ENCODE assay signal across 8 cellular contexts in genomic region chr4:52329894-52330293, GRCh38.
"Had no signal": no experiment of that assay in that cellular context is flagged by ENCODE, and none has a peak within 500 bp of the region (broad histone marks: within the 10 kb centered on the region; RNA-seq: fewer than 3 reads in every experiment).

No MANE protein-coding gene starts in this region.

- ATAC-seq: GM12878 had no signal

- DNase-seq: GDM1, GF-D8 had no signal

- FAIRE-seq: G401.6, GM12878, GM12891, GM12892, GM18507, GM19239 had no signal

- H3K4me3 ChIP-seq: GM12878 had no signal
